ENCODE assay signal across 11 cellular contexts in the genomic region with DNA sequence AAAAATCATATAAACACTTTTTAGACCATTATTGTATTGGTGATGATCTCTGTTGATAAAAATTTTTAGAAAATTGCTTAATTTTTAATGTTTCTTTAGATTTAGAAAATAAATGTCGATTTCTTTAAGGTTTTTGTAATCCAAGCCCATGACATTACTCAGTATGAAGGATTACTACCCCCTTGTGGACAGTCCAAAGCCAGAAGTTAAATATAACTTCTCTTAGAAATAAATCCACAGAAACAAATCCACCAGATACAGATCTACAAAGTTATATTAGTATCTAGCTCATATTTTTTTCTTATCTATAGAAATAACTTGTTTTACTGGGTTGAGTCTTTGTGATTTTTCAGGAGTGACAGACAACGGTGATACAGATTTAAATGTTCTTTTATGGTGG. TPM values are rescaled to one million over a fixed set of nuclear protein-coding genes. Genes with fewer than 3 reads are reported as not detected.
DNase-seq lines count a peak whose midpoint lies in the region; ATAC-seq and TF ChIP-seq lines count a peak whose summit lies in the region.
"Had no signal": no experiment of that assay in that cellular context is flagged by ENCODE, and none has a peak within 500 bp of the region (broad histone marks: within the 10 kb centered on the region; RNA-seq: fewer than 3 reads in every experiment).

No MANE protein-coding gene starts in this region.

- no peaks in the 10 kb centered on the region for H3K27me3 ChIP-seq in breast epithelium
- H3K27me3 ChIP-seq: neutrophil had no signal

- H3K4me1 ChIP-seq in breast epithelium, result no peaks in the 10 kb centered on the region

- ATAC-seq in GM18909 (IDR thresholded peaks at IDR 0.05; ENCODE audit: poor library complexity, unreplicated experiment), result no peak
- ATAC-seq in GM18868 (IDR thresholded peaks at IDR 0.05; ENCODE audit: unreplicated experiment), result no peak
- no peak for ATAC-seq in HG03280 (IDR thresholded peaks at IDR 0.05; ENCODE audit: unreplicated experiment)
- no peak for ATAC-seq in GM18861 (IDR thresholded peaks at IDR 0.05; ENCODE audit: unreplicated experiment)

- no peaks in the 10 kb centered on the region for H3K36me3 ChIP-seq in breast epithelium
- H3K36me3 ChIP-seq: neutrophil had no signal

- TF ChIP-seq CTCF in breast epithelium (IDR thresholded peaks at IDR 0.05), result peak in 2 of 3 donors; percentile 27

- DNase-seq in COLO829 (ENCODE audit: low spot score) (peak; percentile 33), Kasumi-1 (lab: John Stamatoyannopoulos, UW) (peak; percentile 46 to 58), breast epithelium (ENCODE audit: low spot score in 2 of 2) (no peak), myocyte (ENCODE audit: low read depth) (peak; percentile 43)
- DNase-seq: amygdala, NCI-H510A treated with DMSO at 0.1 percent for 48 hours had no signal

- TF ChIP-seq POLR2A in breast epithelium (IDR thresholded peaks at IDR 0.05), result no peak

- no peak overlapping the region for H3K27ac ChIP-seq in breast epithelium
- H3K27ac ChIP-seq: neutrophil had no signal

- intact Hi-C loops in breast epithelium (cut with DNase I; ENCODE audit: low total_unique reads), result no loop called here

- H3K4me3 ChIP-seq in breast epithelium, result no peak overlapping the region

- H3K9me3 ChIP-seq in breast epithelium, result no peaks in the 10 kb centered on the region
- H3K9me3 ChIP-seq: neutrophil had no signal

RNA-seq across cellular contexts. Expression of a gene that starts 18.9 kb away (rescaled TPM):
- 10 to 100 TPM in 2 of 3 donors, 1 to 10 TPM in 1; 2.6 to 27.1 (median 16.7) TPM for total RNA-seq in breast epithelium
- 10.8 and 11.6 TPM in 2 replicates for total RNA-seq in myocyte
- polyA plus RNA-seq in myocyte (2012), result 4.8 TPM

RNA-seq across cellular contexts. Expression of a gene that starts 30.3 kb away (rescaled TPM):
- total RNA-seq in breast epithelium (10 to 100 TPM; 20.5 to 59.3 (median 53.3) TPM), myocyte (16.6 and 24.1 TPM in 2 replicates)
- polyA plus RNA-seq in myocyte (2012), result 12.3 TPM

RNA-seq across cellular contexts. Expression of a gene that starts 35.2 kb away (rescaled TPM):
- total RNA-seq in breast epithelium (10 to 100 TPM; 20.2 to 36.1 (median 23.6) TPM), myocyte (21.7 and 22.4 TPM in 2 replicates)
- 5.0 TPM for polyA plus RNA-seq in myocyte (2012)

Comparison
In these comparisons a context has a peak if more than half of its experiments do, and no peak if none do; other contexts are left out.
1. DNase-seq: peak in COLO829 (single experiment), Kasumi-1 (2 of 2) and myocyte (single experiment); none in breast epithelium (0 of 2).